ENCODE assay signal across 17 cellular contexts in genomic region chr2:240295256-240296103, GRCh38.
DNase-seq lines count a peak whose midpoint lies in the region; FAIRE-seq and TF ChIP-seq lines count a peak whose summit lies in the region.
"Had no signal": no experiment of that assay in that cellular context is flagged by ENCODE, and none has a peak within 500 bp of the region (broad histone marks: within the 10 kb centered on the region; RNA-seq: fewer than 3 reads in every experiment).

No MANE protein-coding gene starts in this region.

- no peaks in the 10 kb centered on the region for H3K4me1 ChIP-seq in kidney (ENCODE audit: control insufficient read depth in 1 of 2, insufficient read depth in 1 of 2, low read depth in 1 of 2, low read length in 2 of 2)

- H3K27me3 Mint-ChIP-seq in T-helper 2 cell treated with Interferon-gamma antibody and Interleukin-4, amounts not matched to agents 5 μg/mL and 100 μg/mL, for 36 hours (ENCODE audit: low read depth): no peaks in the 10 kb centered on the region

- H3K36me3 ChIP-seq in kidney (ENCODE audit: control insufficient read depth in 1 of 2, insufficient read depth in 2 of 2, low read length in 2 of 2): no peaks in the 10 kb centered on the region
- H3K36me3 ChIP-seq: BLaER1 had no signal

- no peak overlapping the region for H3K9ac ChIP-seq in kidney (ENCODE audit: low read length in 2 of 2)
- H3K9ac ChIP-seq: BLaER1 had no signal

- H3K9me3 ChIP-seq in kidney (ENCODE audit: control insufficient read depth in 1 of 2, low read length in 2 of 2): no peaks in the 10 kb centered on the region
- H3K9me3 ChIP-seq: BLaER1 had no signal

- DNase-seq in T-helper 2 cell treated with Interferon-gamma antibody and Interleukin-4, amounts not matched to agents 5 μg/mL and 100 μg/mL, for 36 hours (ENCODE audit: low spot score): peak; percentile 2
- no peak for DNase-seq in T-helper 2 cell
- DNase-seq in LoVo (ENCODE audit: low spot score): peak; percentile 24
- peak in 29 of 42 donors; percentile 27 to 84 (median 56) for DNase-seq in head of caudate nucleus
- DNase-seq in putamen (ENCODE audit: low spot score): peak; percentile 67
- DNase-seq in kidney: no peak
- no peak for DNase-seq in ecto neural progenitor cell (ENCODE audit: low spot score)
- no peak for DNase-seq in DMS153 treated with DMSO at 0.1 percent for 48 hours (lab: John Stamatoyannopoulos, UW; ENCODE audit: unreplicated experiment)
- DNase-seq: 8988T; CD8-positive, alpha-beta memory T cell; NCI-H1048; NCI-H1694; NCI-H774; SHP77 had no signal

- FAIRE-seq in kidney (lab: Jason Lieb, UNC): no peak
- FAIRE-seq: HTR-8/SVneo, K562 had no signal

- no peaks in the 10 kb centered on the region for H3K4me1 Mint-ChIP-seq in T-helper 2 cell treated with Interferon-gamma antibody and Interleukin-4, amounts not matched to agents 5 μg/mL and 100 μg/mL, for 36 hours (ENCODE audit: low read depth)
- H3K4me1 Mint-ChIP-seq: CD8-positive, alpha-beta memory T cell had no signal

- H3K27ac ChIP-seq in kidney (ENCODE audit: low read depth in 2 of 2, low read length in 2 of 2): no peak overlapping the region
- H3K27ac ChIP-seq: BLaER1 had no signal

- no peak overlapping the region for H3K27ac Mint-ChIP-seq in T-helper 2 cell treated with Interferon-gamma antibody and Interleukin-4, amounts not matched to agents 5 μg/mL and 100 μg/mL, for 36 hours
- H3K27ac Mint-ChIP-seq: CD8-positive, alpha-beta memory T cell had no signal

- no peak overlapping the region for H3K4me3 ChIP-seq in kidney (ENCODE audit: low read length in 2 of 2)
- H3K4me3 ChIP-seq: BLaER1, K562 had no signal

- H3K9me3 Mint-ChIP-seq in T-helper 2 cell treated with Interferon-gamma antibody and Interleukin-4, amounts not matched to agents 5 μg/mL and 100 μg/mL, for 36 hours: no peaks in the 10 kb centered on the region
- H3K9me3 Mint-ChIP-seq: CD8-positive, alpha-beta memory T cell had no signal

- intact Hi-C loops in head of caudate nucleus (cut with DNase I) (no loop called here), kidney (cut with DNase I) (no loop called here)

- H3K36me3 Mint-ChIP-seq in T-helper 2 cell treated with Interferon-gamma antibody and Interleukin-4, amounts not matched to agents 5 μg/mL and 100 μg/mL, for 36 hours (ENCODE audit: low read depth): no peaks in the 10 kb centered on the region
- H3K36me3 Mint-ChIP-seq: CD8-positive, alpha-beta memory T cell had no signal

- no peak overlapping the region for H3K4me3 Mint-ChIP-seq in T-helper 2 cell treated with Interferon-gamma antibody and Interleukin-4, amounts not matched to agents 5 μg/mL and 100 μg/mL, for 36 hours
- H3K4me3 Mint-ChIP-seq: CD8-positive, alpha-beta memory T cell had no signal

- no peak for TF ChIP-seq CTCF in kidney (IDR thresholded peaks at IDR 0.05; ENCODE audit: borderline replicate concordance, extremely low read depth, insufficient read depth)

Comparison
In these comparisons a context has a peak if more than half of its experiments do, and no peak if none do; other contexts are left out.
1. DNase-seq: peak in T-helper 2 cell treated with Interferon-gamma antibody and Interleukin-4, amounts not matched to agents 5 μg/mL and 100 μg/mL, for 36 hours (single experiment), LoVo (single experiment), head of caudate nucleus (29 of 42) and putamen (single experiment); none in T-helper 2 cell (0 of 5), kidney (single experiment), ecto neural progenitor cell (single experiment) and DMS153 treated with DMSO at 0.1 percent for 48 hours (single experiment).